8 cellular contexts compared by ENCODE assay signal in genomic region chr9:38226491-38226951, GRCh38.
DNase-seq lines count a peak whose midpoint lies in the region; ATAC-seq and TF ChIP-seq lines count a peak whose summit lies in the region.

No MANE protein-coding gene starts in this region.

- peaks cover 32% of the 10 kb centered on the region for H3K4me1 Mint-ChIP-seq in GM23338

- H3K79me2 ChIP-seq in GM23338 (replicated peaks; ENCODE audit: insufficient read depth) = no peaks in the 10 kb centered on the region

- H2AFZ ChIP-seq in GM23338 = no peak overlapping the region

- H3K4me3 ChIP-seq in GM23338 = no peak overlapping the region; the same call in 1 of the 2 replicates
- H3K4me3 ChIP-seq in lower leg skin (ENCODE audit: low read depth, poor library complexity, severe bottlenecking) = no peak overlapping the region

- no peak overlapping the region for H3K27ac Mint-ChIP-seq in GM23338

- intact Hi-C loops in lower leg skin (cut with DNase I; ENCODE audit: low total_unique reads) = no loop called here

- DNase-seq in A172 (ENCODE audit: low spot score) (peak; percentile 47), GM23338 (ENCODE audit: low spot score) (peak; percentile 57), NCI-H82 (lab: John Stamatoyannopoulos, UW) (peak; percentile 82), ecto neural progenitor cell (ENCODE audit: low spot score) (peak; percentile 48), lower leg skin (ENCODE audit: low spot score in 2 of 2) (no peak)
- DNase-seq in stimulated activated CD4-positive, alpha-beta T cell treated with anti-CD3 and anti-CD28 coated beads, Interleukin-15, amount 100 ng/mL, for 24 hours = no peak
- no peak for DNase-seq in NK-92 treated with Interleukin-12 subunit alpha and Interleukin-12 subunit beta, amount 100 ng/mL, for 24 hours (lab: John Stamatoyannopoulos, UW)

- H4K20me1 ChIP-seq in GM23338 (replicated peaks; ENCODE audit: insufficient read depth) = no peaks in the 10 kb centered on the region; the same call in 1 of the 2 replicates

- peak overlapping the region; percentile 44 for H3K4me3 Mint-ChIP-seq in GM23338

- H3K9me2 ChIP-seq in GM23338 (ENCODE audit: insufficient read depth) = no peaks in the 10 kb centered on the region

- H3K36me3 ChIP-seq in GM23338 (ENCODE audit: insufficient read depth) = no peaks in the 10 kb centered on the region

- peak; percentile 50 for ATAC-seq in GM23338
- no peak for ATAC-seq in GM18502 (IDR thresholded peaks at IDR 0.05; ENCODE audit: poor library complexity, unreplicated experiment)

- H3K9me3 Mint-ChIP-seq in GM23338 = no peaks in the 10 kb centered on the region; the same call in 2 of the 3 replicates

- TF ChIP-seq POLR2A in lower leg skin (IDR thresholded peaks at IDR 0.05) = no peak

- no peaks in the 10 kb centered on the region for H3F3A ChIP-seq in GM23338 (replicated peaks; ENCODE audit: low read depth)

- H3K4me1 ChIP-seq in GM23338 (ENCODE audit: insufficient read depth) = peaks cover 24% of the 10 kb centered on the region

- TF ChIP-seq CTCF in GM23338 (conservative IDR thresholded peaks at IDR 0.05; ENCODE audit: low read depth in 2 of 2) (no peak), lower leg skin (IDR thresholded peaks at IDR 0.05) (no peak)

- H3K36me3 Mint-ChIP-seq in GM23338 (ENCODE audit: low read depth) = no peaks in the 10 kb centered on the region

- peak overlapping the region; percentile 55 for H3K4me2 ChIP-seq in GM23338

- H3K27me3 Mint-ChIP-seq in GM23338 (ENCODE audit: insufficient read depth, low read depth, poor library complexity) = peaks cover 17% of the 10 kb centered on the region

- WGBS in lower leg skin, 2 donors = 21 to 35% methylated on average over 11 of the region's 11 CpGs

- no peak overlapping the region for H3K27ac ChIP-seq in GM23338 (ENCODE audit: low read depth)

- H3K27me3 ChIP-seq in GM23338 (ENCODE audit: insufficient read depth) = peaks cover 64% of the 10 kb centered on the region

TF ChIP-seq in GM23338, 12 proteins besides CTCF, POLR2A, EP300 and RAD21:
- TF ChIP-seq NANOG (IDR thresholded peaks at IDR 0.05; ENCODE audit: borderline replicate concordance) (no peak), ETS1 (IDR thresholded peaks at IDR 0.05) (no peak), JUNB (IDR thresholded peaks at IDR 0.05; ENCODE audit: unreplicated experiment) (no peak), REST (IDR thresholded peaks at IDR 0.05; ENCODE audit: unreplicated experiment) (no peak), EZH2phosphoT487 (IDR thresholded peaks at IDR 0.05; ENCODE audit: unreplicated experiment) (no peak), POLR2AphosphoS5 (IDR thresholded peaks at IDR 0.05; ENCODE audit: low read depth) (no peak), STAT1 (IDR thresholded peaks at IDR 0.05; ENCODE audit: unreplicated experiment) (no peak), ZNF462 (CRISPR knock-in tag; IDR thresholded peaks at IDR 0.05) (no peak), EZH2 (IDR thresholded peaks at IDR 0.05; ENCODE audit: low read depth, unreplicated experiment) (no peak), ZNF331 (CRISPR knock-in tag; IDR thresholded peaks at IDR 0.05; ENCODE audit: low read depth) (no peak), CREB1 (CRISPR knock-in tag; IDR thresholded peaks at IDR 0.05; ENCODE audit: low read depth) (no peak)

Comparison
In these comparisons a context has a peak if more than half of its experiments do, and no peak if none do; other contexts are left out.
1. DNase-seq: peak in A172 (single experiment), GM23338 (single experiment), NCI-H82 (single experiment) and ecto neural progenitor cell (single experiment); none in stimulated activated CD4-positive, alpha-beta T cell treated with anti-CD3 and anti-CD28 coated beads, Interleukin-15, amount 100 ng/mL, for 24 hours (single experiment), lower leg skin (0 of 2) and NK-92 treated with Interleukin-12 subunit alpha and Interleukin-12 subunit beta, amount 100 ng/mL, for 24 hours (single experiment).